ENCODE assay signal across 1 cellular context in genomic region chr19:18340990-18341868, GRCh38.
TF ChIP-seq lines count a peak whose summit lies in the region.

No MANE protein-coding gene starts in this region.

TF ChIP-seq in endothelial cell of umbilical vein, 7 proteins besides CTCF, POLR2A, EP300 and RAD21:
- no peak for TF ChIP-seq JUN (IDR thresholded peaks at IDR 0.05; ENCODE audit: borderline replicate concordance, insufficient read depth, insufficient read length, low read depth)
- TF ChIP-seq FOS (IDR thresholded peaks at IDR 0.05; ENCODE audit: borderline replicate concordance, insufficient read depth, low read length): no peak
- TF ChIP-seq MAX (IDR thresholded peaks at IDR 0.05; ENCODE audit: insufficient read depth, insufficient read length): no peak
- no peak for TF ChIP-seq GATA2 (IDR thresholded peaks at IDR 0.05; ENCODE audit: insufficient read depth, insufficient read length, low read depth, low read length)
- TF ChIP-seq EZH2 (IDR thresholded peaks at IDR 0.05; ENCODE audit: borderline replicate concordance, low read depth, low read length, severe bottlenecking): no peak
- TF ChIP-seq MYC (IDR thresholded peaks at IDR 0.05; ENCODE audit: low read depth, low read length): no peak
- TF ChIP-seq POLR2AphosphoS5 (IDR thresholded peaks at IDR 0.05; ENCODE audit: insufficient read depth, low read depth, low read length): no peak
